Comparison of ENCODE assay signal across 3 cellular contexts in genomic region chr7:102454423-102454822, GRCh38.
A peak's percentile ranks its signal among the peaks of the same experiment; 100 is the strongest.
TF ChIP-seq lines count a peak whose summit lies in the region.

No MANE protein-coding gene starts in this region.

TF ChIP-seq in SK-N-SH treated with all-trans-retinoic acid at 6 μM for 48 hours, 23 proteins besides CTCF, POLR2A, EP300 and RAD21:
- no peak for TF ChIP-seq POU6F1 (CRISPR knock-in tag; IDR thresholded peaks at IDR 0.05; ENCODE audit: borderline replicate concordance, low read depth)
- TF ChIP-seq GLIS3 (CRISPR knock-in tag; IDR thresholded peaks at IDR 0.05): 0 out of 2 replicates have a peak, but pooled peaks have one; percentile 12

TF ChIP-seq in SK-N-SH, 30 proteins besides CTCF, POLR2A, EP300 and RAD21 (continued from another document):
- TF ChIP-seq RCOR1 (IDR thresholded peaks at IDR 0.05; ENCODE audit: low read length) (no peak), RFX5 (IDR thresholded peaks at IDR 0.05; ENCODE audit: low read length) (no peak), ELF1 (IDR thresholded peaks at IDR 0.05) (no peak), TCF12 (IDR thresholded peaks at IDR 0.05) (no peak), IRF3 (IDR thresholded peaks at IDR 0.05; ENCODE audit: low read depth, low read length) (no peak), GABPA (IDR thresholded peaks at IDR 0.05; ENCODE audit: low read depth) (no peak)
TF ChIP-seq in SK-N-SH: peak in this region for 0.

TF ChIP-seq in WTC11, 78 proteins besides CTCF, POLR2A, EP300 and RAD21 (continued from another document):
- TF ChIP-seq ATF2 (CRISPR knock-in tag; IDR thresholded peaks at IDR 0.05; ENCODE audit: borderline replicate concordance, low read depth) (no peak), ATF1 (CRISPR knock-in tag; IDR thresholded peaks at IDR 0.05) (no peak), MYBL2 (CRISPR knock-in tag; IDR thresholded peaks at IDR 0.05) (no peak), ATF3 (CRISPR knock-in tag; conservative IDR thresholded peaks at IDR 0.05) (no peak), KAT7 (CRISPR knock-in tag; IDR thresholded peaks at IDR 0.05; ENCODE audit: borderline replicate concordance) (no peak), IRF2 (CRISPR knock-in tag; IDR thresholded peaks at IDR 0.05; ENCODE audit: borderline replicate concordance, low read depth) (no peak), JUN (CRISPR knock-in tag; IDR thresholded peaks at IDR 0.05) (no peak), RELA (CRISPR knock-in tag; IDR thresholded peaks at IDR 0.05; ENCODE audit: borderline replicate concordance) (no peak), CBFB (CRISPR knock-in tag; IDR thresholded peaks at IDR 0.05; ENCODE audit: low read depth) (no peak), PRRX2 (CRISPR knock-in tag; IDR thresholded peaks at IDR 0.05) (no peak), ZBTB21 (CRISPR knock-in tag; IDR thresholded peaks at IDR 0.05; ENCODE audit: borderline replicate concordance) (no peak), ELF4 (CRISPR knock-in tag; IDR thresholded peaks at IDR 0.05; ENCODE audit: low read depth) (no peak), FOXP1 (CRISPR knock-in tag; IDR thresholded peaks at IDR 0.05; ENCODE audit: borderline replicate concordance) (no peak)
- TF ChIP-seq, protein P1, sequence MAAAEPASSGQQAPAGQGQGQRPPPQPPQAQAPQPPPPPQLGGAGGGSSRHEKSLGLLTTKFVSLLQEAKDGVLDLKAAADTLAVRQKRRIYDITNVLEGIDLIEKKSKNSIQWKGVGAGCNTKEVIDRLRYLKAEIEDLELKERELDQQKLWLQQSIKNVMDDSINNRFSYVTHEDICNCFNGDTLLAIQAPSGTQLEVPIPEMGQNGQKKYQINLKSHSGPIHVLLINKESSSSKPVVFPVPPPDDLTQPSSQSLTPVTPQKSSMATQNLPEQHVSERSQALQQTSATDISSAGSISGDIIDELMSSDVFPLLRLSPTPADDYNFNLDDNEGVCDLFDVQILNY (CRISPR knock-in tag; IDR thresholded peaks at IDR 0.05): no peak
- TF ChIP-seq, protein P2, sequence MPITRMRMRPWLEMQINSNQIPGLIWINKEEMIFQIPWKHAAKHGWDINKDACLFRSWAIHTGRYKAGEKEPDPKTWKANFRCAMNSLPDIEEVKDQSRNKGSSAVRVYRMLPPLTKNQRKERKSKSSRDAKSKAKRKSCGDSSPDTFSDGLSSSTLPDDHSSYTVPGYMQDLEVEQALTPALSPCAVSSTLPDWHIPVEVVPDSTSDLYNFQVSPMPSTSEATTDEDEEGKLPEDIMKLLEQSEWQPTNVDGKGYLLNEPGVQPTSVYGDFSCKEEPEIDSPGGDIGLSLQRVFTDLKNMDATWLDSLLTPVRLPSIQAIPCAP (CRISPR knock-in tag; IDR thresholded peaks at IDR 0.05): no peak
- TF ChIP-seq, protein P3, sequence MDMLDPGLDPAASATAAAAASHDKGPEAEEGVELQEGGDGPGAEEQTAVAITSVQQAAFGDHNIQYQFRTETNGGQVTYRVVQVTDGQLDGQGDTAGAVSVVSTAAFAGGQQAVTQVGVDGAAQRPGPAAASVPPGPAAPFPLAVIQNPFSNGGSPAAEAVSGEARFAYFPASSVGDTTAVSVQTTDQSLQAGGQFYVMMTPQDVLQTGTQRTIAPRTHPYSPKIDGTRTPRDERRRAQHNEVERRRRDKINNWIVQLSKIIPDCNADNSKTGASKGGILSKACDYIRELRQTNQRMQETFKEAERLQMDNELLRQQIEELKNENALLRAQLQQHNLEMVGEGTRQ (CRISPR knock-in tag; IDR thresholded peaks at IDR 0.05): no peak
